ENCODE assay signal across 7 cellular contexts in genomic region chr9:109826554-109826953, GRCh38.
"Had no signal": no experiment of that assay in that cellular context is flagged by ENCODE, and none has a peak within 500 bp of the region (broad histone marks: within the 10 kb centered on the region; RNA-seq: fewer than 3 reads in every experiment).

No MANE protein-coding gene starts in this region.

- H3K4me1 ChIP-seq: HAP-1 had no signal

- H3K36me3 ChIP-seq: HAP-1 had no signal

- DNase-seq: GM23248, GOT3, H7 had no signal

- ATAC-seq: HCT116, HepG2 had no signal

- H3K4me3 ChIP-seq: GM23248, HAP-1 had no signal

- H3K9me3 ChIP-seq: HAP-1 had no signal

- H3K9ac ChIP-seq: GM23248 had no signal

- H3K27ac ChIP-seq: GM23248, HL-60 had no signal
